8 cellular contexts compared by ENCODE assay signal in the genomic region with DNA sequence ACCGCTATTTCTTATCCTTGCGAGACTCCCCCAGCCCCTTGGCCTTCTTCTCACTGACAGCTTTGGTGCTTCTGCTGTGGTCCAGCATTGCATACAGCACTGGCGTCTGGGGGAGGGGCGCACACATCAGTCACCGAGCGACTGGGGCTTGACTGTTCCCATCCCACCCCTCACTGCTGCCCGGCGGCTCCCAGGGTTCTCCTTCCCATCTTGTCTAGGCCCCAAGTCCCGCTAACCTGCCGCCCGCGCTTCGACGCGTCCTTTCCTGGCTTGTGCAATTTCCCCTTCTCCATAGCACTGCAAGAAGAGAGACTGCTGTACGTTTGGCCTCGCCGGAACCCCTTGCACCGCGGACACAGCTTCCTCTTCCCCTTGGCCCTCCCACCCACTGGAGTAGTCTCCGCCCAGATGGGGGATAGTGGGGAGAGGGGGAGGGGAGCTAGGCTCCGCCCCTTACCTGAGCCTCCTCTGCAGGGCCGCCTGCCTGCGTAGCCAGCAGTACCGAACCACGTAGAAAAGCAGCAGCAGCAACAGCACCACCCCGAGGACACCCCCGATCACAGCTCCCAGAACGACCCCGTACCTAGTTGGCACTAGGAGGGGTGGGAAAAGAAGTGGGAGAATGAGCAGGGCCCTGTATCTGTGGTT. TPM values are rescaled to one million over a fixed set of nuclear protein-coding genes. Genes with fewer than 3 reads are reported as not detected.
DNase-seq lines count a peak whose midpoint lies in the region; ATAC-seq, FAIRE-seq and TF ChIP-seq lines count a peak whose summit lies in the region.

No MANE protein-coding gene starts in this region.

- peak in 2 of 3 experiments; percentile 31 to 37 for TF ChIP-seq CTCF in esophagus muscularis mucosa (IDR thresholded peaks at IDR 0.05)

- no peaks in the 10 kb centered on the region for H3K9me3 ChIP-seq in esophagus muscularis mucosa
- H3K9me3 ChIP-seq in mucosa of stomach (ENCODE audit: control insufficient read depth, low read length): no peaks in the 10 kb centered on the region

- TF ChIP-seq POLR2A in GM12892 (IDR thresholded peaks at IDR 0.05; ENCODE audit: low read depth, low read length) (peak; percentile 54; the same call in 1 of the 2 replicates), esophagus muscularis mucosa (IDR thresholded peaks at IDR 0.05; ENCODE audit: low read depth) (no peak)

- peak overlapping the region; percentile 59 for H3K9ac ChIP-seq in mucosa of stomach (ENCODE audit: low read length)

- 4% methylated on average over 13 of the region's 30 CpGs for WGBS in esophagus muscularis mucosa

- no peak for TF ChIP-seq EP300 in esophagus muscularis mucosa (IDR thresholded peaks at IDR 0.05)

- no peaks in the 10 kb centered on the region for H3K36me3 ChIP-seq in esophagus muscularis mucosa
- no peaks in the 10 kb centered on the region for H3K36me3 ChIP-seq in mucosa of stomach (ENCODE audit: control insufficient read depth, insufficient read depth, low read length)

- ATAC-seq in HG03045 (IDR thresholded peaks at IDR 0.05; ENCODE audit: unreplicated experiment): peak; percentile 73
- no peak for ATAC-seq in HG03378 (IDR thresholded peaks at IDR 0.05; ENCODE audit: unreplicated experiment)

- peak overlapping the region; percentile 35 to 66 (median 50) for H3K27ac ChIP-seq in esophagus muscularis mucosa (replicated peaks in 1 of 4)

- peak overlapping the region; percentile 65 to 84 (median 70) for H3K4me3 ChIP-seq in esophagus muscularis mucosa
- peak overlapping the region; percentile 49 for H3K4me3 ChIP-seq in mucosa of stomach (ENCODE audit: low read length)

- DNase-seq in GM12892 (ENCODE audit: insufficient read length) (peak; percentile 81), NCI-H69 (lab: John Stamatoyannopoulos, UW) (peak; percentile 93), activated T-cell treated with anti-CD3 and anti-CD28 coated beads for 24 hours (ENCODE audit: low read depth) (peak; percentile 78), esophagus muscularis mucosa (ENCODE audit: extremely low spot score) (peak; percentile 93)
- peak; percentile 91 for DNase-seq in stimulated activated CD8-positive, alpha-beta memory T cell treated with anti-CD3 and anti-CD28 coated beads, Interleukin-4, amount 100 ng/mL, for 48 hours

- H3K4me1 ChIP-seq in esophagus muscularis mucosa (peaks cover 20 to 36% (median 32%) of the 10 kb centered on the region in 4 donors), mucosa of stomach (ENCODE audit: control insufficient read depth, insufficient read depth, low read length) (peaks cover 12% of the 10 kb centered on the region)

- FAIRE-seq in GM12892 (lab: Jason Lieb, UNC): peak; percentile 95

- intact Hi-C loops in esophagus muscularis mucosa (cut with DNase I): loop anchor here (5.0 kb wide), 2 partner anchors 71 to 79 kb away; partner anchors contain the start of gene TOMM40L

- H3K27me3 ChIP-seq in esophagus muscularis mucosa (peaks cover 0 to 8% (median 0%) of the 10 kb centered on the region in 4 donors), mucosa of stomach (ENCODE audit: control insufficient read depth, insufficient read depth, low read length) (no peaks in the 10 kb centered on the region)

RNA-seq across cellular contexts. Expression of gene MPZ, which starts 3.8 kb away (rescaled TPM):
- 2.8 TPM for polyA plus RNA-seq in GM12892 (2012; ENCODE audit: missing spikeins)
- 10 to 100 TPM in 3 of 4 donors, 1 to 10 TPM in 1; 7.5 to 18.4 (median 17.6) TPM for total RNA-seq in esophagus muscularis mucosa

RNA-seq across cellular contexts. Expression of gene SDHC, which starts 8.2 kb away (rescaled TPM):
- 195 TPM for polyA plus RNA-seq in GM12892 (2012; ENCODE audit: missing spikeins)
- total RNA-seq in esophagus muscularis mucosa: 10 to 100 TPM; 18.7 to 64.8 (median 30.1) TPM

RNA-seq across cellular contexts. Expression of gene PCP4L1, which starts 47.5 kb away (rescaled TPM):
- 0.91 TPM for polyA plus RNA-seq in GM12892 (2012; ENCODE audit: missing spikeins)
- total RNA-seq in esophagus muscularis mucosa: 10 to 100 TPM in 1 of 4 donors, 1 to 10 TPM in 3; 3.3 to 12.7 (median 6.7) TPM
